7 cellular contexts compared by ENCODE assay signal in genomic region chr12:6540181-6540877, GRCh38. TPM values are rescaled to one million over a fixed set of nuclear protein-coding genes. Genes with fewer than 3 reads are reported as not detected.
A peak's percentile ranks its signal among the peaks of the same experiment; 100 is the strongest.
DNase-seq lines count a peak whose midpoint lies in the region; ATAC-seq, FAIRE-seq and TF ChIP-seq lines count a peak whose summit lies in the region.

No MANE protein-coding gene starts in this region.

- ATAC-seq in GM21526 (IDR thresholded peaks at IDR 0.05; ENCODE audit: low FRiP score, unreplicated experiment) = no peak

- H3K4me1 ChIP-seq in endothelial cell of umbilical vein (ENCODE audit: control insufficient read depth, extremely low read depth, insufficient read depth, low read length) = peaks cover 39% of the 10 kb centered on the region
- peaks cover 35% of the 10 kb centered on the region for H3K4me1 ChIP-seq in muscle layer of colon (ENCODE audit: insufficient read depth, low read length)
- H3K4me1 ChIP-seq in urinary bladder (ENCODE audit: insufficient read depth) = no peaks in the 10 kb centered on the region

- peak; percentile 33; the same call in 1 of the 3 replicates for TF ChIP-seq CTCF in GM12872 (IDR thresholded peaks at IDR 0.05; ENCODE audit: insufficient read depth, low read depth, low read length)
- no peak for TF ChIP-seq CTCF in endothelial cell of umbilical vein (IDR thresholded peaks at IDR 0.05; ENCODE audit: extremely low read depth in 1 of 2, insufficient read depth in 1 of 2, low read depth in 1 of 2, low read length in 2 of 2)

- H3K4me3 ChIP-seq in endothelial cell of umbilical vein (replicated peaks in 1 of 3; ENCODE audit: insufficient read depth in 1 of 3, low read depth in 1 of 3, low read length in 3 of 3) = no peak overlapping the region
- no peak overlapping the region for H3K4me3 ChIP-seq in muscle layer of colon (ENCODE audit: low read depth in 1 of 2, low read length in 2 of 2)
- no peak overlapping the region for H3K4me3 ChIP-seq in urinary bladder (ENCODE audit: low read depth, low read length)

- DNase-seq in NCI-H1436 treated with DMSO at 0.1 percent for 48 hours (lab: John Stamatoyannopoulos, UW) = peak; percentile 58
- peak; percentile 58 for DNase-seq in activated CD4-positive, CD25-positive, alpha-beta regulatory T cell treated with anti-CD3 and anti-CD28 coated beads, Interleukin-2, amount 50 U/mL, for 72 hours
- DNase-seq in endothelial cell of umbilical vein (ENCODE audit: low read depth, low spot score) = peak; percentile 73

- H3K27ac ChIP-seq in endothelial cell of umbilical vein (ENCODE audit: insufficient read depth, low read depth, low read length) = no peak overlapping the region
- H3K27ac ChIP-seq in muscle layer of colon (ENCODE audit: low read depth, low read length) = peak overlapping the region; percentile 41
- peak overlapping the region; percentile 70 for H3K27ac ChIP-seq in urinary bladder (ENCODE audit: low read depth)

- H3K9me1 ChIP-seq in endothelial cell of umbilical vein (replicated peaks; ENCODE audit: control insufficient read depth, extremely low read depth, insufficient read depth, low read length) = no peaks in the 10 kb centered on the region

- no peak overlapping the region for H2AFZ ChIP-seq in endothelial cell of umbilical vein (ENCODE audit: low read depth, low read length)

- dilution Hi-C loops in endothelial cell of umbilical vein (cut with MboI; ENCODE audit: extremely low pct_ligation_motif_present, low sequenced_read_pairs) = no loop called here

- WGBS in urinary bladder = 11% methylated on average over 35 of the region's 35 CpGs

- H4K20me1 ChIP-seq in endothelial cell of umbilical vein (replicated peaks; ENCODE audit: control insufficient read depth, extremely low read depth, insufficient read depth, low read length) = no peaks in the 10 kb centered on the region

- POLR2A ChIA-PET in endothelial cell of umbilical vein (lab: Charles Lee) = interaction anchor here (0.5 to 1.0 kb wide), 3 partner anchors 18 to 205 kb away, joined by 3 to 4 read pairs (median 3); no protein-coding TSS in a partner anchor

- intact Hi-C loops in endothelial cell of umbilical vein (cut with micrococcal nuclease) = loop anchor here (1.0 kb wide), 1 partner anchor 8 kb away; no protein-coding TSS in a partner anchor

- no peak overlapping the region for H3K4me2 ChIP-seq in endothelial cell of umbilical vein (ENCODE audit: insufficient read depth, low read length)

- H3K9ac ChIP-seq in endothelial cell of umbilical vein (replicated peaks; ENCODE audit: extremely low read depth, insufficient read depth, low read length) = no peak overlapping the region
- H3K9ac ChIP-seq in muscle layer of colon (ENCODE audit: low read length) = no peak overlapping the region

- no peak for TF ChIP-seq POLR2A in endothelial cell of umbilical vein (IDR thresholded peaks at IDR 0.05; ENCODE audit: low read depth, low read length)

- H3K79me2 ChIP-seq in endothelial cell of umbilical vein (ENCODE audit: control insufficient read depth, insufficient read depth, low read length) = peaks cover 21% of the 10 kb centered on the region

- no TSS peak for BruUV-seq in endothelial cell of umbilical vein (replicated peaks; lab: Mats Ljungman, UMichigan)

- FAIRE-seq in endothelial cell of umbilical vein (lab: Jason Lieb, UNC) = peak; percentile 93

- peaks cover 20 to 32% of the 10 kb centered on the region in 2 experiments for H3K36me3 ChIP-seq in endothelial cell of umbilical vein (ENCODE audit: control insufficient read depth in 2 of 2, extremely low read depth in 1 of 2, insufficient read depth in 2 of 2, low read length in 2 of 2)
- H3K36me3 ChIP-seq in muscle layer of colon (ENCODE audit: insufficient read depth, low read length) = peaks cover 66% of the 10 kb centered on the region
- H3K36me3 ChIP-seq in urinary bladder (ENCODE audit: insufficient read depth) = no peaks in the 10 kb centered on the region

- H3K9me3 ChIP-seq in endothelial cell of umbilical vein (replicated peaks; ENCODE audit: control insufficient read depth, insufficient read depth, low read length) (no peaks in the 10 kb centered on the region), muscle layer of colon (ENCODE audit: low read length) (no peaks in the 10 kb centered on the region)

- no peaks in the 10 kb centered on the region for H3K27me3 ChIP-seq in endothelial cell of umbilical vein (ENCODE audit: control insufficient read depth in 2 of 2, insufficient read depth in 2 of 2, low read length in 2 of 2)
- H3K27me3 ChIP-seq in muscle layer of colon (ENCODE audit: control insufficient read depth in 1 of 2, insufficient read depth in 2 of 2, low read length in 2 of 2) = no peaks in the 10 kb centered on the region

- CTCF ChIA-PET in endothelial cell of umbilical vein (lab: Charles Lee) = interaction anchor here (1.1 to 7.0 kb wide), 4 partner anchors 11 to 116 kb away, joined by 3 to 145 read pairs (median 4); partner anchors contain the start of genes IFFO1 and MRPL51

TF ChIP-seq in endothelial cell of umbilical vein, 7 proteins besides CTCF, POLR2A, EP300 and RAD21:
- TF ChIP-seq, protein P1, sequence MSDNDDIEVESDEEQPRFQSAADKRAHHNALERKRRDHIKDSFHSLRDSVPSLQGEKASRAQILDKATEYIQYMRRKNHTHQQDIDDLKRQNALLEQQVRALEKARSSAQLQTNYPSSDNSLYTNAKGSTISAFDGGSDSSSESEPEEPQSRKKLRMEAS (IDR thresholded peaks at IDR 0.05; ENCODE audit: insufficient read depth, insufficient read length) = no peak

RNA-seq across cellular contexts. Expression of gene GAPDH, which starts 6.0 kb away (rescaled TPM):
- total RNA-seq in endothelial cell of umbilical vein = 4,245 and 4,648 TPM in 2 replicates
- polyA plus RNA-seq in endothelial cell of umbilical vein = 8,748 and 10,370 TPM in 2 replicates
- 9,573 and 9,900 TPM in 2 replicates for polyA plus RNA-seq in endothelial cell of umbilical vein (2011; cell fraction: cytosol; rRNA removed)
- polyA plus RNA-seq in endothelial cell of umbilical vein (2011; cell fraction: nucleus; rRNA removed) = 2,700 and 3,179 TPM in 2 replicates
- 5,034 and 5,687 TPM in 2 replicates for polyA plus RNA-seq in endothelial cell of umbilical vein (2012)
- polyA minus RNA-seq in endothelial cell of umbilical vein = 7,250 and 7,739 TPM in 2 replicates
- 5,221 TPM for polyA minus RNA-seq in endothelial cell of umbilical vein (2011; cell fraction: cytosol; rRNA and poly(A)+ RNA removed)
- 818 and 923 TPM in 2 replicates for polyA minus RNA-seq in endothelial cell of umbilical vein (2011; cell fraction: nucleus; rRNA and poly(A)+ RNA removed)
- 1,141 TPM for total RNA-seq in urinary bladder
- 3,231 TPM for polyA plus RNA-seq in urinary bladder

RNA-seq across cellular contexts. Expression of gene IFFO1, which starts 15.5 kb away (rescaled TPM):
- total RNA-seq in endothelial cell of umbilical vein (26.4 and 27.7 TPM in 2 replicates), urinary bladder (9.7 TPM)
- polyA plus RNA-seq in endothelial cell of umbilical vein (41.0 and 41.2 TPM in 2 replicates), urinary bladder (31.4 TPM)
- polyA plus RNA-seq in endothelial cell of umbilical vein (2011; cell fraction: cytosol; rRNA removed) = 15.9 and 21.0 TPM in 2 replicates
- polyA plus RNA-seq in endothelial cell of umbilical vein (2011; cell fraction: nucleus; rRNA removed) = 156 and 161 TPM in 2 replicates
- 18.3 and 26.1 TPM in 2 replicates for polyA plus RNA-seq in endothelial cell of umbilical vein (2012)
- 19.2 and 20.3 TPM in 2 replicates for polyA minus RNA-seq in endothelial cell of umbilical vein
- not detected for polyA minus RNA-seq in endothelial cell of umbilical vein (2011; cell fraction: cytosol; rRNA and poly(A)+ RNA removed)
- 12.7 and 20.1 TPM in 2 replicates for polyA minus RNA-seq in endothelial cell of umbilical vein (2011; cell fraction: nucleus; rRNA and poly(A)+ RNA removed)

RNA-seq across cellular contexts. Expression of gene NOP2, which starts 27.8 kb away (rescaled TPM):
- total RNA-seq in endothelial cell of umbilical vein (58.5 and 63.6 TPM in 2 replicates), urinary bladder (9.0 TPM)
- polyA plus RNA-seq in endothelial cell of umbilical vein (17.8 and 26.3 TPM in 2 replicates), urinary bladder (18.7 TPM)
- 28.3 and 30.1 TPM in 2 replicates for polyA plus RNA-seq in endothelial cell of umbilical vein (2011; cell fraction: cytosol; rRNA removed)
- 160 and 198 TPM in 2 replicates for polyA plus RNA-seq in endothelial cell of umbilical vein (2011; cell fraction: nucleus; rRNA removed)
- 44.4 and 58.0 TPM in 2 replicates for polyA plus RNA-seq in endothelial cell of umbilical vein (2012)
- 29.2 and 29.4 TPM in 2 replicates for polyA minus RNA-seq in endothelial cell of umbilical vein
- polyA minus RNA-seq in endothelial cell of umbilical vein (2011; cell fraction: cytosol; rRNA and poly(A)+ RNA removed) = 26.3 TPM
- polyA minus RNA-seq in endothelial cell of umbilical vein (2011; cell fraction: nucleus; rRNA and poly(A)+ RNA removed) = 33.6 and 35.6 TPM in 2 replicates

RNA-seq across cellular contexts. Expression of gene NCAPD2, which starts 46.4 kb away (rescaled TPM):
- total RNA-seq in endothelial cell of umbilical vein = 77.3 and 90.1 TPM in 2 replicates
- 33.6 and 41.8 TPM in 2 replicates for polyA plus RNA-seq in endothelial cell of umbilical vein
- polyA plus RNA-seq in endothelial cell of umbilical vein (2011; cell fraction: cytosol; rRNA removed) = 51.2 and 57.2 TPM in 2 replicates
- polyA plus RNA-seq in endothelial cell of umbilical vein (2011; cell fraction: nucleus; rRNA removed) = 57.7 and 61.4 TPM in 2 replicates
- 32.3 and 64.2 TPM in 2 replicates for polyA plus RNA-seq in endothelial cell of umbilical vein (2012)
- 96.4 and 101 TPM in 2 replicates for polyA minus RNA-seq in endothelial cell of umbilical vein
- 117 TPM for polyA minus RNA-seq in endothelial cell of umbilical vein (2011; cell fraction: cytosol; rRNA and poly(A)+ RNA removed)
- polyA minus RNA-seq in endothelial cell of umbilical vein (2011; cell fraction: nucleus; rRNA and poly(A)+ RNA removed) = 40.0 and 76.8 TPM in 2 replicates
- total RNA-seq in urinary bladder = 30.2 TPM
- 19.0 TPM for polyA plus RNA-seq in urinary bladder

RNA-seq across cellular contexts. Expression of gene MRPL51, which starts 47.3 kb away (rescaled TPM):
- total RNA-seq in endothelial cell of umbilical vein = 267 and 273 TPM in 2 replicates
- polyA plus RNA-seq in endothelial cell of umbilical vein = 84.5 and 147 TPM in 2 replicates
- polyA plus RNA-seq in endothelial cell of umbilical vein (2011; cell fraction: cytosol; rRNA removed) = 159 and 183 TPM in 2 replicates
- 54.5 and 64.9 TPM in 2 replicates for polyA plus RNA-seq in endothelial cell of umbilical vein (2011; cell fraction: nucleus; rRNA removed)
- 256 and 305 TPM in 2 replicates for polyA plus RNA-seq in endothelial cell of umbilical vein (2012)
- polyA minus RNA-seq in endothelial cell of umbilical vein = 33.5 and 42.6 TPM in 2 replicates
- polyA minus RNA-seq in endothelial cell of umbilical vein (2011; cell fraction: cytosol; rRNA and poly(A)+ RNA removed) = 41.8 TPM
- polyA minus RNA-seq in endothelial cell of umbilical vein (2011; cell fraction: nucleus; rRNA and poly(A)+ RNA removed) = 9.0 and 11.2 TPM in 2 replicates
- total RNA-seq in urinary bladder = 77.0 TPM
- 85.6 TPM for polyA plus RNA-seq in urinary bladder
